ENCODE assay signal across 1 cellular context in the genomic region with DNA sequence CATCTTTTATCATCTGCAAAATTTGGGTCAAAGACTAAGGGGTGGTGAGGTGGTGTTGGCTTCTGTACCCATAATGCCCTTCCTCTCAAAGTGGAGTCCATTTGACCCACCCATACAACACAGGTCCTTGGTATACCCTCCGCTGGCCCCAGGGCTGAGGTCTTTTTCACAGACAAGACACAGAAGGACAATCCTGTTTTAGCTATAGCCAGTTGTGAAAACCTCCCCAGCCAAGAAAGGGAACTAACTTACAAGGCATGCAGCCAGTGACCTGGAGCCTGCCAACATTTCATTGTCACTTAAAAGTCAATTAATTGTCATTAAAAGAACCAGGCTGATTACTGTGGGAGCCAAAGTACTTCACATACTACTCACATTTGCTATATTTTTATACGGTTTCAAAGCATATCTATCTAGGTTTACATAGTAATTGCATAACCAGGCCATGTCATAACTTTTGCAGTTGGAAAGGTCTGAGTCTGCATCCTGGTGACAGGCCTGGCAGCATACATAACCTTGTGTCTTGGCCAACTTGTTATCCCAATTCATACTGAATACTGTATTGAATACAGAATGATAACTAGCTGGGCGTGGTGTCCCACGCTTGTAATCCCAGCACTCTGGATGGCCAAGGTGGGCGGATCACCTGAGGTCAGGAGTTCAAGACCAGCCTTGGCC.
TF ChIP-seq lines count a peak whose summit lies in the region.

No MANE protein-coding gene starts in this region.

TF ChIP-seq in liver, 16 proteins besides CTCF, POLR2A, EP300 and RAD21:
- TF ChIP-seq RXRA (IDR thresholded peaks at IDR 0.05) (peak; percentile 39), HNF4A (conservative IDR thresholded peaks at IDR 0.05) (peak; percentile 42 to 46), YY1 (IDR thresholded peaks at IDR 0.05) (no peak), GABPA (IDR thresholded peaks at IDR 0.05 in 1 of 2, conservative IDR thresholded peaks at IDR 0.05 in 1 of 2) (no peak), HNF4G (IDR thresholded peaks at IDR 0.05) (no peak), EGR1 (IDR thresholded peaks at IDR 0.05; ENCODE audit: low read depth in 2 of 2) (no peak), FOXA2 (IDR thresholded peaks at IDR 0.05) (peak; percentile 44), TAF1 (conservative IDR thresholded peaks at IDR 0.05) (no peak), NR2F2 (IDR thresholded peaks at IDR 0.05) (no peak), JUND (IDR thresholded peaks at IDR 0.05) (no peak)
- TF ChIP-seq, protein P1, sequence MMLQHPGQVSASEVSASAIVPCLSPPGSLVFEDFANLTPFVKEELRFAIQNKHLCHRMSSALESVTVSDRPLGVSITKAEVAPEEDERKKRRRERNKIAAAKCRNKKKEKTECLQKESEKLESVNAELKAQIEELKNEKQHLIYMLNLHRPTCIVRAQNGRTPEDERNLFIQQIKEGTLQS (IDR thresholded peaks at IDR 0.05), result peak; percentile 28
- TF ChIP-seq, protein P2, sequence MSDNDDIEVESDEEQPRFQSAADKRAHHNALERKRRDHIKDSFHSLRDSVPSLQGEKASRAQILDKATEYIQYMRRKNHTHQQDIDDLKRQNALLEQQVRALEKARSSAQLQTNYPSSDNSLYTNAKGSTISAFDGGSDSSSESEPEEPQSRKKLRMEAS (IDR thresholded peaks at IDR 0.05), result no peak
- TF ChIP-seq, protein P3, sequence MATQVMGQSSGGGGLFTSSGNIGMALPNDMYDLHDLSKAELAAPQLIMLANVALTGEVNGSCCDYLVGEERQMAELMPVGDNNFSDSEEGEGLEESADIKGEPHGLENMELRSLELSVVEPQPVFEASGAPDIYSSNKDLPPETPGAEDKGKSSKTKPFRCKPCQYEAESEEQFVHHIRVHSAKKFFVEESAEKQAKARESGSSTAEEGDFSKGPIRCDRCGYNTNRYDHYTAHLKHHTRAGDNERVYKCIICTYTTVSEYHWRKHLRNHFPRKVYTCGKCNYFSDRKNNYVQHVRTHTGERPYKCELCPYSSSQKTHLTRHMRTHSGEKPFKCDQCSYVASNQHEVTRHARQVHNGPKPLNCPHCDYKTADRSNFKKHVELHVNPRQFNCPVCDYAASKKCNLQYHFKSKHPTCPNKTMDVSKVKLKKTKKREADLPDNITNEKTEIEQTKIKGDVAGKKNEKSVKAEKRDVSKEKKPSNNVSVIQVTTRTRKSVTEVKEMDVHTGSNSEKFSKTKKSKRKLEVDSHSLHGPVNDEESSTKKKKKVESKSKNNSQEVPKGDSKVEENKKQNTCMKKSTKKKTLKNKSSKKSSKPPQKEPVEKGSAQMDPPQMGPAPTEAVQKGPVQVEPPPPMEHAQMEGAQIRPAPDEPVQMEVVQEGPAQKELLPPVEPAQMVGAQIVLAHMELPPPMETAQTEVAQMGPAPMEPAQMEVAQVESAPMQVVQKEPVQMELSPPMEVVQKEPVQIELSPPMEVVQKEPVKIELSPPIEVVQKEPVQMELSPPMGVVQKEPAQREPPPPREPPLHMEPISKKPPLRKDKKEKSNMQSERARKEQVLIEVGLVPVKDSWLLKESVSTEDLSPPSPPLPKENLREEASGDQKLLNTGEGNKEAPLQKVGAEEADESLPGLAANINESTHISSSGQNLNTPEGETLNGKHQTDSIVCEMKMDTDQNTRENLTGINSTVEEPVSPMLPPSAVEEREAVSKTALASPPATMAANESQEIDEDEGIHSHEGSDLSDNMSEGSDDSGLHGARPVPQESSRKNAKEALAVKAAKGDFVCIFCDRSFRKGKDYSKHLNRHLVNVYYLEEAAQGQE (IDR thresholded peaks at IDR 0.05), result no peak
- TF ChIP-seq, protein P4, sequence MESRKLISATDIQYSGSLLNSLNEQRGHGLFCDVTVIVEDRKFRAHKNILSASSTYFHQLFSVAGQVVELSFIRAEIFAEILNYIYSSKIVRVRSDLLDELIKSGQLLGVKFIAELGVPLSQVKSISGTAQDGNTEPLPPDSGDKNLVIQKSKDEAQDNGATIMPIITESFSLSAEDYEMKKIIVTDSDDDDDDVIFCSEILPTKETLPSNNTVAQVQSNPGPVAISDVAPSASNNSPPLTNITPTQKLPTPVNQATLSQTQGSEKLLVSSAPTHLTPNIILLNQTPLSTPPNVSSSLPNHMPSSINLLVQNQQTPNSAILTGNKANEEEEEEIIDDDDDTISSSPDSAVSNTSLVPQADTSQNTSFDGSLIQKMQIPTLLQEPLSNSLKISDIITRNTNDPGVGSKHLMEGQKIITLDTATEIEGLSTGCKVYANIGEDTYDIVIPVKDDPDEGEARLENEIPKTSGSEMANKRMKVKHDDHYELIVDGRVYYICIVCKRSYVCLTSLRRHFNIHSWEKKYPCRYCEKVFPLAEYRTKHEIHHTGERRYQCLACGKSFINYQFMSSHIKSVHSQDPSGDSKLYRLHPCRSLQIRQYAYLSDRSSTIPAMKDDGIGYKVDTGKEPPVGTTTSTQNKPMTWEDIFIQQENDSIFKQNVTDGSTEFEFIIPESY (IDR thresholded peaks at IDR 0.05), result no peak
TF ChIP-seq in liver: peak in this region for 4.
